ENCODE assay signal across 28 cellular contexts in the genomic region with DNA sequence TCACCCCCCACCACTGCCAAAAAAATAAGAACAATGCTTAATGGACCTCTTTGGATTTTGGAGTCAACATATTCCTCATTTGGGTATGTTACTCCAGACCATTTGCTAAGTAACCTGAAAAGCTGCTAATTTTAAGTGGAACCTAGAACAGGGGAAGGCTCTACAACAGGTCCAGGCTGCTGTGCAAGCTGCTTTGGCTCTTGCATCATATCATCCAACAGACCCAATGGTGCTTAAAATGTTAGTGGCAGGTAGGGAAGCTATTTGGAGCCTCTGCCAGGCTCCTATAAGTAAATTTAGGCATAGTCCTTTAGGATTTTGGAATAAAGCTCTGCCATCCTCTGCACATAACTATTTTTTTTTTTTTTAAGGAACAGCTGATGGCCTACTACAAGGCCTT.
"Had no signal": no experiment of that assay in that cellular context is flagged by ENCODE, and none has a peak within 500 bp of the region (broad histone marks: within the 10 kb centered on the region; RNA-seq: fewer than 3 reads in every experiment).

No MANE protein-coding gene starts in this region.

- H3K9me3 ChIP-seq: colonic mucosa, esophagus muscularis mucosa, esophagus squamous epithelium, gastrocnemius medialis, gastroesophageal sphincter, heart right ventricle had no signal

- DNase-seq: colonic mucosa; cortex of kidney; dermis blood vessel endothelial cell; dorsolateral prefrontal cortex; effector CD4-positive, alpha-beta T cell; effector CD8-positive, alpha-beta T cell; effector memory CD4-positive, alpha-beta T cell; effector memory CD8-positive, alpha-beta T cell; erythroblast; esophagus squamous epithelium; foreskin fibroblast; foreskin keratinocyte; foreskin melanocyte; gastrocnemius medialis; glutamatergic neuron; head of caudate nucleus; heart left ventricle; heart right ventricle had no signal

- FAIRE-seq: colon, endometrium, endothelial cell of umbilical vein, frontal cortex had no signal

- H3K27me3 Mint-ChIP-seq: dendritic cell treated with granulocyte-macrophage colony-stimulating factor and Interleukin-4, amounts not matched to agents 40 ng/mL and 50 ng/mL, for 4 days had no signal

- ATAC-seq: effector memory CD8-positive, alpha-beta T cell; esophagus mucosa; foreskin keratinocyte; gastrocnemius medialis; gastroesophageal sphincter; heart left ventricle; heart right ventricle had no signal

- H3K4me3 Mint-ChIP-seq: dendritic cell treated with granulocyte-macrophage colony-stimulating factor and Interleukin-4, amounts not matched to agents 40 ng/mL and 50 ng/mL, for 4 days; effector memory CD8-positive, alpha-beta T cell had no signal

- H3K27ac Mint-ChIP-seq: dendritic cell treated with granulocyte-macrophage colony-stimulating factor and Interleukin-4, amounts not matched to agents 40 ng/mL and 50 ng/mL, for 4 days; effector memory CD8-positive, alpha-beta T cell had no signal

- H3K27ac ChIP-seq: colonic mucosa, coronary artery, dorsolateral prefrontal cortex, epithelial cell of prostate, esophagus muscularis mucosa, esophagus squamous epithelium, foreskin keratinocyte, gastrocnemius medialis, gastroesophageal sphincter, heart left ventricle, heart right ventricle had no signal

- H3K4me3 ChIP-seq: colonic mucosa, coronary artery, dorsolateral prefrontal cortex, esophagus muscularis mucosa, esophagus squamous epithelium, gastrocnemius medialis, gastroesophageal sphincter, heart left ventricle, heart right ventricle had no signal

- H3K36me3 ChIP-seq: colonic mucosa, esophagus muscularis mucosa, esophagus squamous epithelium, gastrocnemius medialis, gastroesophageal sphincter, heart left ventricle, heart right ventricle had no signal

- H3K27me3 ChIP-seq: colonic mucosa, esophagus muscularis mucosa, esophagus squamous epithelium, foreskin keratinocyte, gastrocnemius medialis, gastroesophageal sphincter, heart left ventricle, heart right ventricle had no signal

- H3K4me1 ChIP-seq: colonic mucosa, esophagus muscularis mucosa, esophagus squamous epithelium, foreskin keratinocyte, gastrocnemius medialis, gastroesophageal sphincter, heart left ventricle, heart right ventricle had no signal
